Comparison of ENCODE assay signal across 27 cellular contexts in genomic region chr21:14711287-14711686, GRCh38.
"Had no signal": no experiment of that assay in that cellular context is flagged by ENCODE, and none has a peak within 500 bp of the region (broad histone marks: within the 10 kb centered on the region; RNA-seq: fewer than 3 reads in every experiment).

No MANE protein-coding gene starts in this region.

- H3K27me3 Mint-ChIP-seq: activated naive CD8-positive, alpha-beta T cell; brain; central memory CD8-positive, alpha-beta T cell; naive thymus-derived CD4-positive, alpha-beta T cell had no signal

- H3K79me2 ChIP-seq: parathyroid adenoma had no signal

- H2AFZ ChIP-seq: parathyroid adenoma had no signal

- H3K4me3 Mint-ChIP-seq: activated naive CD8-positive, alpha-beta T cell; activated T-cell treated with anti-CD3 and anti-CD28 coated beads, Interleukin-2, amount 50 U/mL, for 72 hours; brain; central memory CD8-positive, alpha-beta T cell; mesothelial cell of epicardium; naive thymus-derived CD4-positive, alpha-beta T cell; neural crest cell had no signal

- H3K36me3 Mint-ChIP-seq: brain had no signal

- DNase-seq: activated CD4-positive, alpha-beta T cell treated with anti-CD3 and anti-CD28 coated beads for 4 hours; activated CD4-positive, alpha-beta T cell treated with anti-CD3 and anti-CD28 coated beads, Interleukin-2, amount 50 U/mL, for 4 hours; activated naive CD4-positive, alpha-beta T cell; activated T-cell treated with anti-CD3 and anti-CD28 coated beads for 4 hours; activated T-cell treated with anti-CD3 and anti-CD28 coated beads, Interleukin-2, amount 50 U/mL, for 72 hours; anterior cingulate cortex; effector CD8-positive, alpha-beta T cell; foreskin melanocyte; glutamatergic neuron; islet precursor cell; left ventricle myocardium inferior; naive thymus-derived CD4-positive, alpha-beta T cell; nucleus accumbens; psoas muscle; spleen; stimulated activated CD4-positive, alpha-beta T cell treated with anti-CD3 and anti-CD28 coated beads, Interleukin-2, amount 100 ng/mL, for 48 hours; stimulated activated naive CD4-positive, alpha-beta T cell treated with Interleukin-2 at 50 U/mL for 16 hours had no signal

- H3K36me3 ChIP-seq: left ventricle myocardium inferior, right atrium auricular region, spleen, tibial nerve had no signal

- H3K4me1 ChIP-seq: left ventricle myocardium inferior, parathyroid adenoma, psoas muscle, right atrium auricular region, spleen, tibial nerve had no signal

- H3K4me3 ChIP-seq: left ventricle myocardium inferior, psoas muscle, right atrium auricular region, spleen, tibial nerve had no signal

- H3K4me1 Mint-ChIP-seq: brain; central memory CD8-positive, alpha-beta T cell; mesothelial cell of epicardium; neural crest cell had no signal

- H3K27ac ChIP-seq: left ventricle myocardium inferior, parathyroid adenoma, psoas muscle, right atrium auricular region, spleen, tibial nerve had no signal

- H3K9ac ChIP-seq: parathyroid adenoma had no signal

- FAIRE-seq: colon, endometrium had no signal

- H3K27me3 ChIP-seq: right atrium auricular region, spleen, tibial nerve had no signal

- ATAC-seq: activated T-cell treated with anti-CD3 and anti-CD28 coated beads, Interleukin-2, amount 50 U/mL, for 72 hours; naive thymus-derived CD4-positive, alpha-beta T cell; psoas muscle had no signal

- H3K27ac Mint-ChIP-seq: activated naive CD8-positive, alpha-beta T cell; activated T-cell treated with anti-CD3 and anti-CD28 coated beads, Interleukin-2, amount 50 U/mL, for 72 hours; brain; mesothelial cell of epicardium; naive thymus-derived CD4-positive, alpha-beta T cell had no signal
